27 cellular contexts compared by ENCODE assay signal in the genomic region with DNA sequence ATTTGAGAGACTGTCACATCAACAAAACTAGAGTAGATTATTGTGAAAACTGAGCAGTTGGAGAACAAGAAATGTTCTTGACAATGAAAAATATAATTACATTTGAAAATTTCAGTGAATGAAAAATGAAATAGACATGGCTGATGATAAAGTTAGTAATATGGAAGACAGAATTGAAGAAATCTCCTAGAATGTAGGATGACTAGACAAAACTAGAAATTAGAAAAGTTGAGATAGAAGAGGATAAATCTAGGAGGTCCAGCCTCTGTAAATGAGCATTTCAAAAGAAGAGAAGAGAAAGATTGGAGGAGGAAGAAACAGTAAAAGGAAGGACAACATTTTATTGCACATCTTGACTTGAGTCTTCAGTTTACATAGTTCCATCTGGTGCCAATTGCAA.
"Had no signal": no experiment of that assay in that cellular context is flagged by ENCODE, and none has a peak within 500 bp of the region (broad histone marks: within the 10 kb centered on the region; RNA-seq: fewer than 3 reads in every experiment).

No MANE protein-coding gene starts in this region.

- H3K36me3 Mint-ChIP-seq: stimulated activated effector memory CD8-positive, alpha-beta T cell treated with anti-CD3 and anti-CD28 coated beads, Interleukin-12 subunit alpha, Interleukin-12 subunit beta, amount 100 ng/mL, for 72 hours had no signal

- ATAC-seq: esophagus mucosa; heart right ventricle; left ventricle myocardium superior; lower lobe of right lung; naive thymus-derived CD8-positive, alpha-beta T cell; sciatic nerve had no signal

- H3K27ac ChIP-seq: epithelial cell of prostate, heart right ventricle, lower lobe of right lung, neutrophil, prostate gland, right atrium auricular region, stomach, thyroid gland, vagina had no signal

- H3K36me3 ChIP-seq: heart right ventricle, lower lobe of right lung, neutrophil, prostate gland, right atrium auricular region, stomach, thyroid gland, vagina had no signal

- H3K9me3 ChIP-seq: lower lobe of right lung, neutrophil, prostate gland, thyroid gland, vagina had no signal

- H3K27ac Mint-ChIP-seq: endodermal cell; immature natural killer cell; naive thymus-derived CD8-positive, alpha-beta T cell; stimulated activated effector memory CD8-positive, alpha-beta T cell treated with anti-CD3 and anti-CD28 coated beads, Interleukin-12 subunit alpha, Interleukin-12 subunit beta, amount 100 ng/mL, for 72 hours had no signal

- H3K4me1 Mint-ChIP-seq: naive thymus-derived CD8-positive, alpha-beta T cell had no signal

- DNase-seq: effector CD8-positive, alpha-beta T cell; endodermal cell; foreskin melanocyte; glutamatergic neuron; heart right ventricle; hypothalamus; immature natural killer cell; islet precursor cell; left ventricle myocardium superior; lower lobe of right lung; naive thymus-derived CD8-positive, alpha-beta T cell; stimulated activated CD4-positive, alpha-beta T cell treated with anti-CD3 and anti-CD28 coated beads, Interleukin-2, amount 100 ng/mL, for 24 hours; stimulated activated CD4-positive, alpha-beta T cell treated with anti-CD3 and anti-CD28 coated beads, Interleukin-4, amount 100 ng/mL, for 24 hours; stimulated activated naive CD4-positive, alpha-beta T cell treated with Interleukin-2 at 50 U/mL for 16 hours; stomach; thyroid gland; trophoblast cell had no signal

- H3K4me3 ChIP-seq: heart right ventricle, lower lobe of right lung, prostate gland, right atrium auricular region, stomach, thyroid gland, vagina had no signal

- H3K4me1 ChIP-seq: lower lobe of right lung, prostate gland, stomach, thyroid gland had no signal

- H3K27me3 ChIP-seq: neutrophil, right atrium auricular region, stomach, thyroid gland, vagina had no signal

- H3K4me3 Mint-ChIP-seq: endodermal cell; immature natural killer cell; naive thymus-derived CD8-positive, alpha-beta T cell; neural crest cell; stimulated activated effector memory CD8-positive, alpha-beta T cell treated with anti-CD3 and anti-CD28 coated beads, Interleukin-12 subunit alpha, Interleukin-12 subunit beta, amount 100 ng/mL, for 72 hours had no signal

- FAIRE-seq: colon had no signal
